ENCODE assay signal across 27 cellular contexts in genomic region chr10:114453576-114453975, GRCh38. TPM values are rescaled to one million over a fixed set of nuclear protein-coding genes. Genes with fewer than 3 reads are reported as not detected.
DNase-seq lines count a peak whose midpoint lies in the region; ATAC-seq and TF ChIP-seq lines count a peak whose summit lies in the region.
"Had no signal": no experiment of that assay in that cellular context is flagged by ENCODE, and none has a peak within 500 bp of the region (broad histone marks: within the 10 kb centered on the region; RNA-seq: fewer than 3 reads in every experiment).

No MANE protein-coding gene starts in this region.

- no peak overlapping the region for H3K56ac ChIP-seq in mesendoderm (ENCODE audit: low read length)

- no peak overlapping the region for H2BK5ac ChIP-seq in mesendoderm (ENCODE audit: low read length)

- intact Hi-C loops in activated T-helper 1 cell treated with anti-CD3 and anti-CD28 coated beads, Interleukin-12 subunit alpha, Interleukin-12 subunit beta, Interleukin-2, Interleukin-4 antibody, amounts not matched to agents 30 ng/mL and 10 ng/mL and 1 ng/mL, durations not matched to agents 14 hours and 24 hours and 36 hours (cut with micrococcal nuclease), result no loop called here

- no peaks in the 10 kb centered on the region for H3K79me1 ChIP-seq in mesendoderm (ENCODE audit: low read length)

- H3K36me3 ChIP-seq in mesendoderm (ENCODE audit: control insufficient read depth, insufficient read depth, low read length), result no peaks in the 10 kb centered on the region
- H3K36me3 ChIP-seq: HAP-1, SJSA1 had no signal

- peaks cover 29% of the 10 kb centered on the region for H3K4me1 Mint-ChIP-seq in activated naive CD4-positive, alpha-beta T cell treated with anti-CD3 and anti-CD28 coated beads, Interleukin-2, amount 50 U/mL, for 24 hours
- H3K4me1 Mint-ChIP-seq in T-cell, result peaks cover 14 to 27% (median 17%) of the 10 kb centered on the region in 3 donors
- H3K4me1 Mint-ChIP-seq in chondrocyte (ENCODE audit: low read depth), result peaks cover 9% of the 10 kb centered on the region
- no peaks in the 10 kb centered on the region for H3K4me1 Mint-ChIP-seq in activated T-helper 1 cell treated with anti-CD3 and anti-CD28 coated beads, Interleukin-12 subunit alpha, Interleukin-12 subunit beta, Interleukin-2, Interleukin-4 antibody, amounts not matched to agents 30 ng/mL and 10 ng/mL and 1 ng/mL, durations not matched to agents 14 hours and 24 hours and 36 hours (ENCODE audit: low read depth)

- H4K8ac ChIP-seq in mesendoderm (ENCODE audit: low read depth, low read length), result no peak overlapping the region

- no peak overlapping the region for H3K18ac ChIP-seq in mesendoderm (ENCODE audit: low read length)

- CTCF ChIA-PET in T-cell (lab: Charles Lee), result no interaction called here

- H3K4me3 Mint-ChIP-seq in activated naive CD4-positive, alpha-beta T cell treated with anti-CD3 and anti-CD28 coated beads, Interleukin-2, amount 50 U/mL, for 24 hours, result no peak overlapping the region
- H3K4me3 Mint-ChIP-seq in T-cell (no peak overlapping the region), chondrocyte (ENCODE audit: unreplicated experiment) (no peak overlapping the region)
- H3K4me3 Mint-ChIP-seq in activated T-helper 1 cell treated with anti-CD3 and anti-CD28 coated beads, Interleukin-12 subunit alpha, Interleukin-12 subunit beta, Interleukin-2, Interleukin-4 antibody, amounts not matched to agents 30 ng/mL and 10 ng/mL and 1 ng/mL, durations not matched to agents 14 hours and 24 hours and 36 hours, result no peak overlapping the region
- H3K4me3 Mint-ChIP-seq: HFFc6 had no signal

- H3K27me3 ChIP-seq in mesendoderm (ENCODE audit: insufficient read depth, low read length, poor library complexity), result no peaks in the 10 kb centered on the region
- H3K27me3 ChIP-seq: SJSA1 had no signal

- H2AK5ac ChIP-seq in mesendoderm (ENCODE audit: low read length), result no peak overlapping the region

- no peak overlapping the region for H2BK120ac ChIP-seq in mesendoderm (ENCODE audit: low read depth, low read length)

- H3K4ac ChIP-seq in mesendoderm (ENCODE audit: low read depth, low read length), result no peak overlapping the region

- no peak overlapping the region for H3K23ac ChIP-seq in mesendoderm (ENCODE audit: low read length)

- no peak overlapping the region for H3K4me2 ChIP-seq in mesendoderm (ENCODE audit: low read length)
- H3K4me2 ChIP-seq: PC-9 had no signal

- H3K27ac Mint-ChIP-seq in activated naive CD4-positive, alpha-beta T cell treated with anti-CD3 and anti-CD28 coated beads, Interleukin-2, amount 50 U/mL, for 24 hours, result peak overlapping the region; percentile 75
- H3K27ac Mint-ChIP-seq in T-cell, result no peak overlapping the region
- no peak overlapping the region for H3K27ac Mint-ChIP-seq in chondrocyte (ENCODE audit: unreplicated experiment)
- no peak overlapping the region for H3K27ac Mint-ChIP-seq in activated T-helper 1 cell treated with anti-CD3 and anti-CD28 coated beads, Interleukin-12 subunit alpha, Interleukin-12 subunit beta, Interleukin-2, Interleukin-4 antibody, amounts not matched to agents 30 ng/mL and 10 ng/mL and 1 ng/mL, durations not matched to agents 14 hours and 24 hours and 36 hours
- H3K27ac Mint-ChIP-seq: HFFc6 had no signal

- peaks cover 10% of the 10 kb centered on the region for H3K36me3 Mint-ChIP-seq in activated naive CD4-positive, alpha-beta T cell treated with anti-CD3 and anti-CD28 coated beads, Interleukin-2, amount 50 U/mL, for 24 hours
- H3K36me3 Mint-ChIP-seq in T-cell (peaks cover 48% of the 10 kb centered on the region), chondrocyte (ENCODE audit: low read depth) (peaks cover 4% of the 10 kb centered on the region)
- peaks cover 7% of the 10 kb centered on the region for H3K36me3 Mint-ChIP-seq in activated T-helper 1 cell treated with anti-CD3 and anti-CD28 coated beads, Interleukin-12 subunit alpha, Interleukin-12 subunit beta, Interleukin-2, Interleukin-4 antibody, amounts not matched to agents 30 ng/mL and 10 ng/mL and 1 ng/mL, durations not matched to agents 14 hours and 24 hours and 36 hours (ENCODE audit: low read depth)

- no peak overlapping the region for H2BK15ac ChIP-seq in mesendoderm (replicated peaks; ENCODE audit: low read depth)

- POLR2A ChIA-PET in T-cell (lab: Charles Lee), result no interaction called here

- H3K27ac ChIP-seq in mesendoderm (ENCODE audit: low read depth, low read length), result no peak overlapping the region
- H3K27ac ChIP-seq: GM23248, PC-9, SJSA1 had no signal

- no CpG with 5 or more reads among the region's 9 CpGs for WGBS in mesendoderm (ENCODE audit: extremely low coverage, insufficient coverage, low lambda C conversion rate)

- H4K5ac ChIP-seq in mesendoderm (ENCODE audit: low read length), result no peak overlapping the region

- no peaks in the 10 kb centered on the region for H3K9me3 Mint-ChIP-seq in activated naive CD4-positive, alpha-beta T cell treated with anti-CD3 and anti-CD28 coated beads, Interleukin-2, amount 50 U/mL, for 24 hours
- no peaks in the 10 kb centered on the region for H3K9me3 Mint-ChIP-seq in T-cell
- no peaks in the 10 kb centered on the region for H3K9me3 Mint-ChIP-seq in chondrocyte (ENCODE audit: low read depth)
- H3K9me3 Mint-ChIP-seq in activated T-helper 1 cell treated with anti-CD3 and anti-CD28 coated beads, Interleukin-12 subunit alpha, Interleukin-12 subunit beta, Interleukin-2, Interleukin-4 antibody, amounts not matched to agents 30 ng/mL and 10 ng/mL and 1 ng/mL, durations not matched to agents 14 hours and 24 hours and 36 hours, result no peaks in the 10 kb centered on the region
- H3K9me3 Mint-ChIP-seq: HFFc6 had no signal

- no peaks in the 10 kb centered on the region for H3K4me1 ChIP-seq in mesendoderm (ENCODE audit: control insufficient read depth, low read depth, low read length)
- H3K4me1 ChIP-seq: HAP-1, SJSA1 had no signal

- no peaks in the 10 kb centered on the region for H3K79me2 ChIP-seq in mesendoderm (ENCODE audit: control insufficient read depth, insufficient read depth, low read length)

- no peak overlapping the region for H3K9ac ChIP-seq in mesendoderm (ENCODE audit: low read length)
- H3K9ac ChIP-seq: GM23248 had no signal

- TF ChIP-seq CTCF in chondrocyte (IDR thresholded peaks at IDR 0.05), result no peak

- no peak overlapping the region for H3K4me3 ChIP-seq in mesendoderm (ENCODE audit: low read length)
- H3K4me3 ChIP-seq: GM12878, GM23248, HAP-1, PC-9, SJSA1 had no signal

- H3K27me3 Mint-ChIP-seq in activated naive CD4-positive, alpha-beta T cell treated with anti-CD3 and anti-CD28 coated beads, Interleukin-2, amount 50 U/mL, for 24 hours, result no peaks in the 10 kb centered on the region
- H3K27me3 Mint-ChIP-seq in T-cell, result no peaks in the 10 kb centered on the region
- H3K27me3 Mint-ChIP-seq in chondrocyte (ENCODE audit: low read depth), result no peaks in the 10 kb centered on the region
- H3K27me3 Mint-ChIP-seq in activated T-helper 1 cell treated with anti-CD3 and anti-CD28 coated beads, Interleukin-12 subunit alpha, Interleukin-12 subunit beta, Interleukin-2, Interleukin-4 antibody, amounts not matched to agents 30 ng/mL and 10 ng/mL and 1 ng/mL, durations not matched to agents 14 hours and 24 hours and 36 hours (ENCODE audit: insufficient read depth), result no peaks in the 10 kb centered on the region

- ATAC-seq in T-cell (replicated peaks in 1 of 4), result no peak
- ATAC-seq: GM12878, Right ventricle myocardium inferior had no signal

- DNase-seq in activated naive CD4-positive, alpha-beta T cell treated with Interleukin-2 at 50 U/mL for 16 hours, result no peak
- peak; percentile 66 for DNase-seq in HT1080 (ENCODE audit: low read depth)
- peak; percentile 83 for DNase-seq in mesendoderm
- no peak for DNase-seq in T-cell
- DNase-seq in epidermal melanocyte (ENCODE audit: insufficient read length, low spot score), result no peak
- no peak for DNase-seq in chondrocyte (ENCODE audit: low spot score)
- DNase-seq in activated T-helper 1 cell treated with anti-CD3 and anti-CD28 coated beads, Interleukin-12 subunit alpha, Interleukin-12 subunit beta, Interleukin-2, Interleukin-4 antibody, amounts not matched to agents 30 ng/mL and 10 ng/mL and 1 ng/mL, durations not matched to agents 14 hours and 24 hours and 36 hours (ENCODE audit: low spot score), result no peak
- DNase-seq: 8988T, DMS53, GDM1, GM23248, HFFc6, KBM-7, MV-4-11, NCI-H1105, NCI-H1436 treated with DMSO at 0.1 percent for 48 hours, NCI-H187 treated with DMSO at 0.1 percent for 48 hours, NCI-H2171 treated with DMSO at 0.1 percent for 48 hours, NCI-H345, NCI-H524 treated with DMSO at 0.1 percent for 48 hours, NCI-H82 had no signal

RNA-seq across cellular contexts. Expression of gene AFAP1L2, which starts 49.3 kb away (rescaled TPM):
- 1.2 and 1.8 TPM in 2 replicates for total RNA-seq in HT1080 (2014; rRNA removed; shearing (Covaris generic))
- 0.27 and 0.55 TPM in 2 replicates for polyA plus RNA-seq in HT1080 (2015; cell fraction: cytosol; rRNA removed)
- 0.60 and 1.1 TPM in 2 replicates for polyA plus RNA-seq in HT1080 (2015; cell fraction: nucleus; rRNA removed)
- polyA plus RNA-seq in mesendoderm (2013, experiment 1 of 2), result 2.5 TPM
- 2.6 TPM for polyA plus RNA-seq in mesendoderm (2013, experiment 2 of 2)
- total RNA-seq in T-cell, result 1 to 10 TPM; 1.0 to 3.8 (median 2.1) TPM
- total RNA-seq in chondrocyte, result 1.6 to 2.9 TPM (median 1.8 TPM) in 3 replicates
- 3.7 and 4.1 TPM in 2 replicates for total RNA-seq in activated T-helper 1 cell treated with anti-CD3 and anti-CD28 coated beads, Interleukin-12 subunit alpha, Interleukin-12 subunit beta, Interleukin-2, Interleukin-4 antibody, amounts not matched to agents 30 ng/mL and 10 ng/mL and 1 ng/mL, durations not matched to agents 14 hours and 24 hours and 36 hours
- total RNA-seq: GM23248 had no signal
- polyA plus RNA-seq: GM23248 had no signal

Comparison
In these comparisons a context has a peak if more than half of its experiments do, and no peak if none do; other contexts are left out.
1. DNase-seq: peak in HT1080 (single experiment) and mesendoderm (single experiment); none in activated naive CD4-positive, alpha-beta T cell treated with Interleukin-2 at 50 U/mL for 16 hours (single experiment), T-cell (0 of 34), epidermal melanocyte (single experiment), chondrocyte (single experiment) and activated T-helper 1 cell treated with anti-CD3 and anti-CD28 coated beads, Interleukin-12 subunit alpha, Interleukin-12 subunit beta, Interleukin-2, Interleukin-4 antibody, amounts not matched to agents 30 ng/mL and 10 ng/mL and 1 ng/mL, durations not matched to agents 14 hours and 24 hours and 36 hours (single experiment).